In genomic region chr10:113441220-113441619, GRCh38 we compare ENCODE assay signal across 17 cellular contexts.
DNase-seq lines count a peak whose midpoint lies in the region; ATAC-seq and TF ChIP-seq lines count a peak whose summit lies in the region.
"Had no signal": no experiment of that assay in that cellular context is flagged by ENCODE, and none has a peak within 500 bp of the region (broad histone marks: within the 10 kb centered on the region; RNA-seq: fewer than 3 reads in every experiment).

No MANE protein-coding gene starts in this region.

- H3K36me3 Mint-ChIP-seq in activated CD8-positive, alpha-beta memory T cell treated with anti-CD3 and anti-CD28 coated beads, Interleukin-2, amount 10 ng/mL, durations not matched to agents 7 days and 5 days, result no peaks in the 10 kb centered on the region
- H3K36me3 Mint-ChIP-seq: CD4-positive, CD25-positive, alpha-beta regulatory T cell had no signal

- H3K4me1 Mint-ChIP-seq in activated CD8-positive, alpha-beta memory T cell treated with anti-CD3 and anti-CD28 coated beads, Interleukin-2, amount 10 ng/mL, durations not matched to agents 7 days and 5 days, result no peaks in the 10 kb centered on the region
- H3K4me1 Mint-ChIP-seq: activated CD4-positive, alpha-beta T cell treated with anti-CD3 and anti-CD28 coated beads for 36 hours; CD4-positive, CD25-positive, alpha-beta regulatory T cell had no signal

- no peak overlapping the region for H3K27ac Mint-ChIP-seq in activated CD8-positive, alpha-beta memory T cell treated with anti-CD3 and anti-CD28 coated beads, Interleukin-2, amount 10 ng/mL, durations not matched to agents 7 days and 5 days
- H3K27ac Mint-ChIP-seq: activated CD4-positive, alpha-beta T cell treated with anti-CD3 and anti-CD28 coated beads for 36 hours; activated naive CD4-positive, alpha-beta T cell treated with anti-CD3 and anti-CD28 coated beads for 36 hours; CD4-positive, CD25-positive, alpha-beta regulatory T cell; stimulated activated naive CD8-positive, alpha-beta T cell treated with anti-CD3 and anti-CD28 coated beads, Interleukin-15, Interleukin-2, amounts not matched to agents 100 ng/mL and 50 ng/mL, for 24 hours; T-helper 2 cell treated with Interferon-gamma antibody and Interleukin-4, amounts not matched to agents 5 μg/mL and 100 μg/mL, for 36 hours had no signal

- CTCF ChIA-PET in activated CD8-positive, alpha-beta memory T cell treated with anti-CD3 and anti-CD28 coated beads, Interleukin-2, amount 10 ng/mL, durations not matched to agents 7 days and 5 days (lab: Charles Lee), result no interaction called here

- H3K27ac ChIP-seq in C4-2B (no peak overlapping the region), psoas muscle (no peak overlapping the region)
- H3K27ac ChIP-seq: pancreas had no signal

- H3K4me3 Mint-ChIP-seq in activated CD8-positive, alpha-beta memory T cell treated with anti-CD3 and anti-CD28 coated beads, Interleukin-2, amount 10 ng/mL, durations not matched to agents 7 days and 5 days, result no peak overlapping the region
- H3K4me3 Mint-ChIP-seq: activated CD4-positive, alpha-beta T cell treated with anti-CD3 and anti-CD28 coated beads for 36 hours; activated naive CD4-positive, alpha-beta T cell treated with anti-CD3 and anti-CD28 coated beads for 36 hours; CD4-positive, CD25-positive, alpha-beta regulatory T cell; stimulated activated naive CD8-positive, alpha-beta T cell treated with anti-CD3 and anti-CD28 coated beads, Interleukin-15, Interleukin-2, amounts not matched to agents 100 ng/mL and 50 ng/mL, for 24 hours; T-helper 2 cell treated with Interferon-gamma antibody and Interleukin-4, amounts not matched to agents 5 μg/mL and 100 μg/mL, for 36 hours had no signal

- H3K9me3 ChIP-seq in psoas muscle, result no peaks in the 10 kb centered on the region
- H3K9me3 ChIP-seq: pancreas had no signal

- WGBS in psoas muscle, 3 donors, result 60 to 76% (median 68%) methylated on average over 6 of the region's 6 CpGs

- DNase-seq in M059J (ENCODE audit: low read depth) (peak; percentile 23), epithelial cell of proximal tubule (ENCODE audit: low read depth) (no peak), psoas muscle (no peak), NCI-H187 treated with DMSO at 0.1 percent for 48 hours (lab: John Stamatoyannopoulos, UW) (no peak)
- no peak for DNase-seq in activated CD8-positive, alpha-beta memory T cell treated with anti-CD3 and anti-CD28 coated beads, Interleukin-2, amount 10 ng/mL, durations not matched to agents 7 days and 5 days
- DNase-seq: activated CD4-positive, alpha-beta T cell treated with anti-CD3 and anti-CD28 coated beads for 36 hours; activated naive CD4-positive, alpha-beta T cell treated with anti-CD3 and anti-CD28 coated beads for 36 hours; activated T-cell treated with anti-CD3 and anti-CD28 coated beads for 4 hours; CD4-positive, CD25-positive, alpha-beta regulatory T cell; GOT3; kidney; NCI-H1105 treated with DMSO at 0.1 percent for 48 hours; pancreas had no signal

- ATAC-seq in psoas muscle (peak in 2 of 4 donors; percentile 32 to 62), HG02938 (IDR thresholded peaks at IDR 0.05; ENCODE audit: unreplicated experiment) (no peak)
- no peak for ATAC-seq in activated CD8-positive, alpha-beta memory T cell treated with anti-CD3 and anti-CD28 coated beads, Interleukin-2, amount 10 ng/mL, durations not matched to agents 7 days and 5 days
- ATAC-seq: activated CD4-positive, alpha-beta T cell treated with anti-CD3 and anti-CD28 coated beads for 36 hours had no signal

- TF ChIP-seq CTCF in C4-2B (conservative IDR thresholded peaks at IDR 0.05) (peak; percentile 18), epithelial cell of proximal tubule (conservative IDR thresholded peaks at IDR 0.05; ENCODE audit: low read depth, low read length) (peak; percentile 21), psoas muscle (IDR thresholded peaks at IDR 0.05) (peak; percentile 28)

- H3K27me3 Mint-ChIP-seq in activated CD8-positive, alpha-beta memory T cell treated with anti-CD3 and anti-CD28 coated beads, Interleukin-2, amount 10 ng/mL, durations not matched to agents 7 days and 5 days, result peaks cover 27% of the 10 kb centered on the region

- H3K4me3 ChIP-seq in epithelial cell of proximal tubule (ENCODE audit: low read depth, low read length) (no peak overlapping the region), psoas muscle (no peak overlapping the region)
- H3K4me3 ChIP-seq: pancreas had no signal

- no peaks in the 10 kb centered on the region for H3K9me3 Mint-ChIP-seq in activated CD8-positive, alpha-beta memory T cell treated with anti-CD3 and anti-CD28 coated beads, Interleukin-2, amount 10 ng/mL, durations not matched to agents 7 days and 5 days (ENCODE audit: low read depth)
- H3K9me3 Mint-ChIP-seq: activated naive CD4-positive, alpha-beta T cell treated with anti-CD3 and anti-CD28 coated beads for 36 hours; stimulated activated naive CD8-positive, alpha-beta T cell treated with anti-CD3 and anti-CD28 coated beads, Interleukin-15, Interleukin-2, amounts not matched to agents 100 ng/mL and 50 ng/mL, for 24 hours; T-helper 2 cell treated with Interferon-gamma antibody and Interleukin-4, amounts not matched to agents 5 μg/mL and 100 μg/mL, for 36 hours had no signal

- no peaks in the 10 kb centered on the region for H3K27me3 ChIP-seq in psoas muscle (ENCODE audit: insufficient read depth in 3 of 3, low read length in 2 of 3)
- H3K27me3 ChIP-seq: pancreas had no signal

- no peaks in the 10 kb centered on the region for H3K36me3 ChIP-seq in psoas muscle (ENCODE audit: insufficient read depth in 1 of 2, low read depth in 1 of 2)
- H3K36me3 ChIP-seq: pancreas had no signal

- intact Hi-C loops in psoas muscle (cut with DNase I), result loop anchor here in 1 of 2 donors (5.0 kb wide), 1 partner anchor 121 kb away; no protein-coding TSS in a partner anchor

- no peaks in the 10 kb centered on the region for H3K4me1 ChIP-seq in psoas muscle
